7 cellular contexts compared by ENCODE assay signal in genomic region chr4:41361831-41362646, GRCh38.
DNase-seq lines count a peak whose midpoint lies in the region; ATAC-seq, FAIRE-seq and TF ChIP-seq lines count a peak whose summit lies in the region.

No MANE protein-coding gene starts in this region.

- peaks cover 53% of the 10 kb centered on the region for H3K27me3 Mint-ChIP-seq in activated B cell treated with CpG ODN at 0.5 μM for 24 hours

- FAIRE-seq in kidney (lab: Jason Lieb, UNC), result no peak

- intact Hi-C loops in activated B cell treated with CpG ODN at 0.5 μM for 24 hours (cut with micrococcal nuclease), result no loop called here
- intact Hi-C loops in kidney (cut with DNase I), result no loop called here

- peaks cover 7% of the 10 kb centered on the region for H3K4me1 Mint-ChIP-seq in activated B cell treated with CpG ODN at 0.5 μM for 24 hours

- POLR2A ChIA-PET in activated B cell treated with CpG ODN at 0.5 μM for 24 hours (lab: Charles Lee), result no interaction called here

- peak overlapping the region; percentile 63 for H3K4me3 ChIP-seq in H7 (ENCODE audit: insufficient read depth, low read depth, low read length)
- peak overlapping the region; percentile 85 to 88 for H3K4me3 ChIP-seq in kidney (ENCODE audit: low read length in 2 of 2)
- peak overlapping the region; percentile 76 to 98 (median 88) for H3K4me3 ChIP-seq in subcutaneous abdominal adipose tissue (ENCODE audit: low read depth in 1 of 5, low read length in 5 of 5)
- H3K4me3 ChIP-seq in WERI-Rb-1 (ENCODE audit: low read depth, low read length), result no peak overlapping the region

- no peak for TF ChIP-seq CTCF in activated B cell treated with CpG ODN at 0.5 μM for 24 hours (IDR thresholded peaks at IDR 0.05)
- TF ChIP-seq CTCF in kidney (IDR thresholded peaks at IDR 0.05; ENCODE audit: borderline replicate concordance, extremely low read depth, insufficient read depth), result no peak
- no peak for TF ChIP-seq CTCF in WERI-Rb-1 (IDR thresholded peaks at IDR 0.05; ENCODE audit: low read depth, low read length)

- peaks cover 70% of the 10 kb centered on the region for H3K27me3 ChIP-seq in H7 (ENCODE audit: control insufficient read depth, insufficient read depth, low read length)
- H3K27me3 ChIP-seq in subcutaneous abdominal adipose tissue (ENCODE audit: control insufficient read depth in 5 of 5, insufficient read depth in 4 of 5, low read length in 5 of 5), result no peaks in the 10 kb centered on the region
- H3K27me3 ChIP-seq in WERI-Rb-1 (ENCODE audit: insufficient read depth, low read depth, severe bottlenecking), result no peaks in the 10 kb centered on the region

- no peaks in the 10 kb centered on the region for H3K36me3 ChIP-seq in H7 (replicated peaks; ENCODE audit: control insufficient read depth, insufficient read depth, low read length)
- H3K36me3 ChIP-seq in kidney (ENCODE audit: control insufficient read depth in 1 of 2, insufficient read depth in 2 of 2, low read length in 2 of 2), result no peaks in the 10 kb centered on the region
- peaks cover 0 to 7% (median 0%) of the 10 kb centered on the region in 5 donors for H3K36me3 ChIP-seq in subcutaneous abdominal adipose tissue (ENCODE audit: control insufficient read depth in 5 of 5, insufficient read depth in 5 of 5, low read length in 5 of 5)
- no peaks in the 10 kb centered on the region for H3K36me3 ChIP-seq in WERI-Rb-1

- H3K9ac ChIP-seq in kidney (ENCODE audit: low read length in 2 of 2), result peak overlapping the region; percentile 64 to 72
- peak overlapping the region; percentile 64 to 86 (median 74) for H3K9ac ChIP-seq in subcutaneous abdominal adipose tissue (ENCODE audit: low read length in 5 of 5)

- H3K4me1 ChIP-seq in kidney (ENCODE audit: control insufficient read depth in 1 of 2, insufficient read depth in 1 of 2, low read depth in 1 of 2, low read length in 2 of 2) (peaks cover 22 to 24% of the 10 kb centered on the region in 2 donors), subcutaneous abdominal adipose tissue (ENCODE audit: control insufficient read depth in 5 of 5, insufficient read depth in 5 of 5, low read length in 5 of 5) (peaks cover 21 to 59% (median 45%) of the 10 kb centered on the region in 5 donors)

- H3K27ac Mint-ChIP-seq in activated B cell treated with CpG ODN at 0.5 μM for 24 hours, result no peak overlapping the region

- H3K4me3 Mint-ChIP-seq in activated B cell treated with CpG ODN at 0.5 μM for 24 hours, result peak overlapping the region; percentile 11

- H3K36me3 Mint-ChIP-seq in activated B cell treated with CpG ODN at 0.5 μM for 24 hours (ENCODE audit: low read depth), result no peaks in the 10 kb centered on the region

- DNase-seq in H7, result peak; percentile 15
- DNase-seq in activated B cell treated with CpG ODN at 0.5 μM for 24 hours, result no peak
- DNase-seq in kidney, result no peak
- DNase-seq in ureter (ENCODE audit: low spot score), result no peak
- DNase-seq in NCI-H1048 (lab: John Stamatoyannopoulos, UW), result no peak
- DNase-seq in WERI-Rb-1, result no peak

- no peaks in the 10 kb centered on the region for H3K9me3 Mint-ChIP-seq in activated B cell treated with CpG ODN at 0.5 μM for 24 hours

- peak overlapping the region; percentile 88 for H3K27ac ChIP-seq in kidney (ENCODE audit: low read depth in 2 of 2, low read length in 2 of 2)
- H3K27ac ChIP-seq in subcutaneous abdominal adipose tissue (ENCODE audit: low read depth, low read length), result peak overlapping the region; percentile 90
- no peak overlapping the region for H3K27ac ChIP-seq in WERI-Rb-1

- H3K9me3 ChIP-seq in kidney (ENCODE audit: control insufficient read depth in 1 of 2, low read length in 2 of 2) (no peaks in the 10 kb centered on the region), subcutaneous abdominal adipose tissue (ENCODE audit: control insufficient read depth in 5 of 5, low read length in 5 of 5) (no peaks in the 10 kb centered on the region), WERI-Rb-1 (ENCODE audit: severe bottlenecking) (no peaks in the 10 kb centered on the region)

- CTCF ChIA-PET in activated B cell treated with CpG ODN at 0.5 μM for 24 hours (lab: Charles Lee), result no interaction called here

- ATAC-seq in activated B cell treated with CpG ODN at 0.5 μM for 24 hours (ENCODE audit: low read depth), result no peak
